Comparison of ENCODE assay signal across 9 cellular contexts in genomic region chr12:124884587-124885438, GRCh38. TPM values are rescaled to one million over a fixed set of nuclear protein-coding genes. Genes with fewer than 3 reads are reported as not detected.
DNase-seq lines count a peak whose midpoint lies in the region; ATAC-seq and FAIRE-seq lines count a peak whose summit lies in the region.
"Had no signal": no experiment of that assay in that cellular context is flagged by ENCODE, and none has a peak within 500 bp of the region (broad histone marks: within the 10 kb centered on the region; RNA-seq: fewer than 3 reads in every experiment).

No MANE protein-coding gene starts in this region.

- no peaks in the 10 kb centered on the region for H3K27me3 Mint-ChIP-seq in T-helper 17 cell

- no peaks in the 10 kb centered on the region for H3K9me3 ChIP-seq in T-helper 17 cell (ENCODE audit: control insufficient read depth, low read length, poor library complexity, severe bottlenecking)

- peak overlapping the region; percentile 43 for H3K27ac Mint-ChIP-seq in T-helper 17 cell
- H3K27ac Mint-ChIP-seq: activated naive CD4-positive, alpha-beta T cell treated with anti-CD3 and anti-CD28 coated beads, Interleukin-2, amount 50 U/mL, for 72 hours had no signal

- ATAC-seq in HG03135 (IDR thresholded peaks at IDR 0.05; ENCODE audit: unreplicated experiment), result peak; percentile 78
- peak; percentile 66 for ATAC-seq in T-helper 17 cell

- DNase-seq in CMK (ENCODE audit: low read depth), result peak; percentile 44
- no peak for DNase-seq in GM19239 (ENCODE audit: insufficient read length, low spot score)
- DNase-seq in T-helper 17 cell, result no peak
- DNase-seq in T-helper 2 cell, result no peak
- no peak for DNase-seq in NOMO-1 treated with dmso at 0.1 percent for 144 hours (lab: John Stamatoyannopoulos, UW; ENCODE audit: unreplicated experiment)
- DNase-seq in SKM-1 treated with dmso at 0.1 percent for 144 hours (lab: John Stamatoyannopoulos, UW; ENCODE audit: unreplicated experiment), result no peak
- DNase-seq in activated CD4-positive, CD25-positive, alpha-beta regulatory T cell (lab: John Stamatoyannopoulos, UW), result no peak

- H3K4me3 Mint-ChIP-seq in T-helper 17 cell, result no peak overlapping the region

- H3K4me1 Mint-ChIP-seq in T-helper 17 cell, result peaks cover 11% of the 10 kb centered on the region

- no peaks in the 10 kb centered on the region for H3K36me3 Mint-ChIP-seq in T-helper 17 cell (ENCODE audit: low read depth)
- H3K36me3 Mint-ChIP-seq: activated naive CD4-positive, alpha-beta T cell treated with anti-CD3 and anti-CD28 coated beads, Interleukin-2, amount 50 U/mL, for 72 hours had no signal

- peak; percentile 94 for FAIRE-seq in GM19239 (lab: Jason Lieb, UNC)

RNA-seq across cellular contexts. Expression of gene SCARB1, which starts 21.1 kb away (rescaled TPM):
- total RNA-seq in T-helper 17 cell, result 1 to 10 TPM; 1.3 to 1.7 TPM

RNA-seq across cellular contexts. Expression of gene UBC, which starts 29.6 kb away (rescaled TPM):
- 1,000 to 10,000 TPM; 1,335 to 1,398 TPM for total RNA-seq in T-helper 17 cell
